Comparison of ENCODE assay signal across 8 cellular contexts in the genomic region with DNA sequence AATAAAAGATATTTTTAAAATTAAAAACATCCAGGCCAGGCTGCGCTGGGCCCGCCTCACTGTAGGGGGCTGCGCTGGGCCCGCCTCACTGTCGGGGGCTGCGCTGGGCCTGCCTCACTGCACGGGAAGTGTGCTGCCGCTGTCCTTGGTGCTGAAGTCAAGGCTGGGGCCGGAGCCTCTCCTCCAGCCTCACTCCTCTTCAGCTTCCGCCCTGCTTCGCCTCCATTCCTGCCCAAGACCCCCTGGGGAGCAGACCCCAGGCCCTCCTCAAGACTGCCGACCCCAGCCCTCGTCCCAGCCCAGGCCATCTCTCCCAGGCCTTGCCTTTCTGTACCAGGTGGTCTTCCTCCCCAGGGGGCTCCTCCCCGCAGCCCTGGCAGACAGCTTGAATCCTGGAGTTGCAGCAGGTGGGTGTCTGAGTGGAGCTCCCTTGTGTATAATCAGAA. TPM values are rescaled to one million over a fixed set of nuclear protein-coding genes. Genes with fewer than 3 reads are reported as not detected.
DNase-seq lines count a peak whose midpoint lies in the region; ATAC-seq and TF ChIP-seq lines count a peak whose summit lies in the region.

No MANE protein-coding gene starts in this region.

- no peaks in the 10 kb centered on the region for H3K36me3 Mint-ChIP-seq in activated CD8-positive, alpha-beta T cell treated with anti-CD3 and anti-CD28 coated beads for 36 hours (ENCODE audit: low read depth)

- CTCF ChIA-PET in activated CD8-positive, alpha-beta T cell treated with anti-CD3 and anti-CD28 coated beads for 36 hours (lab: Charles Lee): no interaction called here

- H3K27ac ChIP-seq in spleen: no peak overlapping the region

- H3K9me3 Mint-ChIP-seq in activated CD8-positive, alpha-beta T cell treated with anti-CD3 and anti-CD28 coated beads for 36 hours: no peaks in the 10 kb centered on the region

- WGBS in spleen, 5 donors: 27 to 45% (median 38%) methylated on average over 14 of the region's 14 CpGs

- H3K4me3 Mint-ChIP-seq in activated CD8-positive, alpha-beta T cell treated with anti-CD3 and anti-CD28 coated beads for 36 hours: no peak overlapping the region

- POLR2A ChIA-PET in activated CD8-positive, alpha-beta T cell treated with anti-CD3 and anti-CD28 coated beads for 36 hours (lab: Charles Lee): interaction anchor here (1.1 kb wide), 1 partner anchor 12 kb away, joined by 3 read pairs; no protein-coding TSS in a partner anchor

- H3K27me3 Mint-ChIP-seq in activated CD8-positive, alpha-beta T cell treated with anti-CD3 and anti-CD28 coated beads for 36 hours: peaks cover 7% of the 10 kb centered on the region

- H3K27me3 ChIP-seq in MG63 (no peaks in the 10 kb centered on the region), spleen (replicated peaks in 1 of 7) (peaks cover 0 to 18% (median 0%) of the 10 kb centered on the region in 7 donors)

- no peaks in the 10 kb centered on the region for H3K9me3 ChIP-seq in MG63
- no peaks in the 10 kb centered on the region for H3K9me3 ChIP-seq in spleen

- peak; percentile 57 for DNase-seq in EH (ENCODE audit: low read depth)
- DNase-seq in MG63: peak; percentile 38
- peak; percentile 69 for DNase-seq in activated CD8-positive, alpha-beta T cell treated with anti-CD3 and anti-CD28 coated beads for 36 hours
- peak; percentile 11 for DNase-seq in foreskin melanocyte
- DNase-seq in stimulated activated CD8-positive, alpha-beta memory T cell treated with anti-CD3 and anti-CD28 coated beads, Interleukin-7, amount 100 ng/mL, for 24 hours (ENCODE audit: low read depth): peak; percentile 24
- DNase-seq in SHP77 (lab: John Stamatoyannopoulos, UW): no peak
- DNase-seq in spleen: no peak
- no peak for DNase-seq in NCI-H510A treated with DMSO at 0.1 percent for 48 hours (lab: John Stamatoyannopoulos, UW)

- H3K4me3 ChIP-seq in MG63 (no peak overlapping the region), spleen (no peak overlapping the region)

- no peaks in the 10 kb centered on the region for H3K4me1 Mint-ChIP-seq in activated CD8-positive, alpha-beta T cell treated with anti-CD3 and anti-CD28 coated beads for 36 hours (ENCODE audit: low read depth)

- H3K36me3 ChIP-seq in MG63 (no peaks in the 10 kb centered on the region), spleen (peaks cover 0 to 13% (median 0%) of the 10 kb centered on the region in 6 donors)

- H3K4me1 ChIP-seq in spleen: peaks cover 0 to 8% (median 0%) of the 10 kb centered on the region in 6 donors

- no peak for TF ChIP-seq POLR2A in spleen (IDR thresholded peaks at IDR 0.05)

- TF ChIP-seq CTCF in activated CD8-positive, alpha-beta T cell treated with anti-CD3 and anti-CD28 coated beads for 36 hours (IDR thresholded peaks at IDR 0.05): no peak
- TF ChIP-seq CTCF in spleen (IDR thresholded peaks at IDR 0.05 in 8 of 11, conservative IDR thresholded peaks at IDR 0.05 in 3 of 11): no peak

- no peak overlapping the region for H3K27ac Mint-ChIP-seq in activated CD8-positive, alpha-beta T cell treated with anti-CD3 and anti-CD28 coated beads for 36 hours

- intact Hi-C loops in activated CD8-positive, alpha-beta T cell treated with anti-CD3 and anti-CD28 coated beads for 36 hours (cut with micrococcal nuclease): no loop called here
- intact Hi-C loops in spleen (cut with DNase I; ENCODE audit: low total_unique reads): no loop called here

- peak; percentile 77 for ATAC-seq in activated CD8-positive, alpha-beta T cell treated with anti-CD3 and anti-CD28 coated beads for 36 hours

RNA-seq across cellular contexts. Expression of a gene that starts 26.2 kb away (rescaled TPM):
- 20.4 and 39.7 TPM in 2 replicates for total RNA-seq in MG63 (2014; rRNA removed; shearing (Covaris generic); ENCODE audit: low replicate concordance)
- 10 to 100 TPM; 16.8 to 18.1 TPM for total RNA-seq in activated CD8-positive, alpha-beta T cell treated with anti-CD3 and anti-CD28 coated beads for 36 hours
- 10 to 100 TPM; 20.3 to 47.4 (median 29.0) TPM for total RNA-seq in spleen
- 10 to 100 TPM in 2 of 3 donors, 1 to 10 TPM in 1; 9.7 to 22.2 (median 18.9) TPM for polyA plus RNA-seq in spleen

RNA-seq across cellular contexts. Expression of a gene that starts 35.3 kb away (rescaled TPM):
- 0.91 TPM in 1 of 2 replicates, not detected in the other for total RNA-seq in MG63 (2014; rRNA removed; shearing (Covaris generic); ENCODE audit: low replicate concordance)
- total RNA-seq in activated CD8-positive, alpha-beta T cell treated with anti-CD3 and anti-CD28 coated beads for 36 hours: 1 to 10 TPM; 3.4 to 5.1 TPM
- total RNA-seq in spleen: 10 to 100 TPM in 1 of 7 donors, 1 to 10 TPM in 5, under 1 TPM in 1; 0.60 to 14.0 (median 7.3) TPM
- under 1 TPM; 0.04 to 0.48 (median 0.15) TPM for polyA plus RNA-seq in spleen

Comparison
In these comparisons a context has a peak if more than half of its experiments do, and no peak if none do; other contexts are left out.
1. DNase-seq: peak in EH (single experiment), MG63 (single experiment), activated CD8-positive, alpha-beta T cell treated with anti-CD3 and anti-CD28 coated beads for 36 hours (single experiment), foreskin melanocyte (single experiment) and stimulated activated CD8-positive, alpha-beta memory T cell treated with anti-CD3 and anti-CD28 coated beads, Interleukin-7, amount 100 ng/mL, for 24 hours (single experiment); none in SHP77 (0 of 2), spleen (single experiment) and NCI-H510A treated with DMSO at 0.1 percent for 48 hours (single experiment).